ENCODE assay signal across 38 cellular contexts in genomic region chr9:32811251-32811650, GRCh38. TPM values are rescaled to one million over a fixed set of nuclear protein-coding genes. Genes with fewer than 3 reads are reported as not detected.
"Had no signal": no experiment of that assay in that cellular context is flagged by ENCODE, and none has a peak within 500 bp of the region (broad histone marks: within the 10 kb centered on the region; RNA-seq: fewer than 3 reads in every experiment).

No MANE protein-coding gene starts in this region.

- H3K9me3 Mint-ChIP-seq: activated naive CD8-positive, alpha-beta T cell treated with anti-CD3 and anti-CD28 coated beads, Interleukin-2, amount 10 ng/mL, durations not matched to agents 7 days and 5 days; activated T-helper 2 cell treated with anti-CD3 and anti-CD28 coated beads, Interferon-gamma antibody, Interleukin-2, Interleukin-4, amounts not matched to agents 10 μg/mL and 5 μg/mL and 100 μg/mL, durations not matched to agents 14 hours and 24 hours and 36 hours; T-helper 1 cell treated with Interleukin-12 subunit alpha and Interleukin-12 subunit beta and Interleukin-4 antibody, amounts not matched to agents 30 μg/mL and 1 μg/mL, for 36 hours; T-helper 2 cell treated with Interferon-gamma antibody and Interleukin-4, amounts not matched to agents 5 μg/mL and 100 μg/mL, for 36 hours had no signal

- ATAC-seq: activated CD4-positive, alpha-beta T cell treated with anti-CD3 and anti-CD28 coated beads for 36 hours; activated CD4-positive, CD25-positive, alpha-beta regulatory T cell treated with anti-CD3 and anti-CD28 coated beads, Interleukin-2, amount 50 U/mL, for 24 hours; activated CD8-positive, alpha-beta T cell treated with anti-CD3 and anti-CD28 coated beads, Interleukin-2, amount 10 ng/mL, durations not matched to agents 7 days and 5 days; K562; PC-3; Right ventricle myocardium inferior; WTC11 had no signal

- H3K36me3 ChIP-seq: ascending aorta, cardiac muscle cell, Peyer's patch had no signal

- H3K4me1 Mint-ChIP-seq: activated CD4-positive, alpha-beta T cell treated with anti-CD3 and anti-CD28 coated beads for 36 hours; activated CD4-positive, alpha-beta T cell treated with anti-CD3 and anti-CD28 coated beads, Interleukin-2, amount 10 ng/mL, durations not matched to agents 7 days and 5 days; activated naive CD4-positive, alpha-beta T cell treated with anti-CD3 and anti-CD28 coated beads, Interleukin-2, amount 50 U/mL, for 24 hours; activated naive CD8-positive, alpha-beta T cell treated with anti-CD3 and anti-CD28 coated beads, Interleukin-2, amount 10 ng/mL, durations not matched to agents 7 days and 5 days; central memory CD8-positive, alpha-beta T cell; WTC11 had no signal

- H3K27me3 ChIP-seq: ascending aorta, cardiac muscle cell, Peyer's patch had no signal

- H3K4me1 ChIP-seq: ascending aorta, Peyer's patch had no signal

- H3K9me3 ChIP-seq: Peyer's patch had no signal

- H3K4me3 Mint-ChIP-seq: activated CD4-positive, alpha-beta T cell treated with anti-CD3 and anti-CD28 coated beads for 36 hours; activated CD4-positive, alpha-beta T cell treated with anti-CD3 and anti-CD28 coated beads, Interleukin-2, amount 10 ng/mL, durations not matched to agents 7 days and 5 days; activated CD8-positive, alpha-beta T cell treated with anti-CD3 and anti-CD28 coated beads, Interleukin-2, amount 10 ng/mL, durations not matched to agents 7 days and 5 days; activated naive CD4-positive, alpha-beta T cell treated with anti-CD3 and anti-CD28 coated beads, Interleukin-2, amount 50 U/mL, for 24 hours; activated naive CD8-positive, alpha-beta T cell treated with anti-CD3 and anti-CD28 coated beads, Interleukin-2, amount 10 ng/mL, durations not matched to agents 7 days and 5 days; activated T-cell treated with anti-CD3 and anti-CD28 coated beads, Interleukin-2, amount 50 U/mL, for 24 hours; central memory CD8-positive, alpha-beta T cell; T-helper 1 cell treated with Interleukin-12 subunit alpha and Interleukin-12 subunit beta and Interleukin-4 antibody, amounts not matched to agents 30 μg/mL and 1 μg/mL, for 36 hours; T-helper 2 cell treated with Interferon-gamma antibody and Interleukin-4, amounts not matched to agents 5 μg/mL and 100 μg/mL, for 36 hours; WTC11 had no signal

- DNase-seq: activated CD4-positive, alpha-beta T cell treated with anti-CD3 and anti-CD28 coated beads for 36 hours; activated CD4-positive, alpha-beta T cell treated with anti-CD3 and anti-CD28 coated beads, Interleukin-2, amount 10 ng/mL, durations not matched to agents 7 days and 5 days; activated CD4-positive, alpha-beta T cell treated with anti-CD3 and anti-CD28 coated beads, Interleukin-2, amount 50 U/mL, for 48 hours; activated CD8-positive, alpha-beta T cell treated with anti-CD3 and anti-CD28 coated beads, Interleukin-2, amount 10 ng/mL, durations not matched to agents 7 days and 5 days; activated gamma-delta T cell; activated naive CD4-positive, alpha-beta T cell treated with Interleukin-2 at 50 U/mL for 16 hours; activated naive CD8-positive, alpha-beta T cell treated with anti-CD3 and anti-CD28 coated beads, Interleukin-2, amount 10 ng/mL, durations not matched to agents 7 days and 5 days; activated T-cell treated with anti-CD3 and anti-CD28 coated beads, Interleukin-2, amount 50 U/mL, for 24 hours; amygdala; NCI-H1092 treated with DMSO at 0.1 percent for 48 hours; NCI-H1417; NCI-H146; NCI-H187; NCI-H2029 treated with DMSO at 0.1 percent for 48 hours; NCI-H2107; NCI-H2171; NCI-H510A; NCI-H526; NCI-H748 treated with DMSO at 0.1 percent for 48 hours; NK-92 treated with Interleukin-12 subunit alpha and Interleukin-12 subunit beta, amount 100 ng/mL, for 24 hours; PC-3; Peyer's patch; SIG-M5 had no signal

- H3K27ac ChIP-seq: ascending aorta, cardiac muscle cell, Peyer's patch, RWPE1 had no signal

- H3K36me3 Mint-ChIP-seq: activated naive CD4-positive, alpha-beta T cell treated with anti-CD3 and anti-CD28 coated beads, Interleukin-2, amount 50 U/mL, for 24 hours; activated naive CD8-positive, alpha-beta T cell treated with anti-CD3 and anti-CD28 coated beads, Interleukin-2, amount 10 ng/mL, durations not matched to agents 7 days and 5 days had no signal

- H3K4me3 ChIP-seq: ascending aorta, cardiac muscle cell, K562, Peyer's patch had no signal

- H3K27ac Mint-ChIP-seq: activated CD4-positive, alpha-beta T cell treated with anti-CD3 and anti-CD28 coated beads for 36 hours; activated CD4-positive, alpha-beta T cell treated with anti-CD3 and anti-CD28 coated beads, Interleukin-2, amount 10 ng/mL, durations not matched to agents 7 days and 5 days; activated CD8-positive, alpha-beta T cell treated with anti-CD3 and anti-CD28 coated beads, Interleukin-2, amount 10 ng/mL, durations not matched to agents 7 days and 5 days; activated naive CD4-positive, alpha-beta T cell treated with anti-CD3 and anti-CD28 coated beads, Interleukin-2, amount 50 U/mL, for 24 hours; activated naive CD8-positive, alpha-beta T cell treated with anti-CD3 and anti-CD28 coated beads, Interleukin-2, amount 10 ng/mL, durations not matched to agents 7 days and 5 days; activated T-cell treated with anti-CD3 and anti-CD28 coated beads, Interleukin-2, amount 50 U/mL, for 24 hours; activated T-helper 2 cell treated with anti-CD3 and anti-CD28 coated beads, Interferon-gamma antibody, Interleukin-2, Interleukin-4, amounts not matched to agents 10 μg/mL and 5 μg/mL and 100 μg/mL, durations not matched to agents 14 hours and 24 hours and 36 hours; T-helper 1 cell treated with Interleukin-12 subunit alpha and Interleukin-12 subunit beta and Interleukin-4 antibody, amounts not matched to agents 30 μg/mL and 1 μg/mL, for 36 hours; T-helper 2 cell treated with Interferon-gamma antibody and Interleukin-4, amounts not matched to agents 5 μg/mL and 100 μg/mL, for 36 hours; WTC11 had no signal

- FAIRE-seq: K562, TTC549 had no signal

RNA-seq across cellular contexts. Expression of gene TMEM215, which starts 27.9 kb away (rescaled TPM):
- total RNA-seq: activated CD4-positive, alpha-beta T cell treated with anti-CD3 and anti-CD28 coated beads for 36 hours; activated CD4-positive, alpha-beta T cell treated with anti-CD3 and anti-CD28 coated beads, Interleukin-2, amount 10 ng/mL, durations not matched to agents 7 days and 5 days; activated CD8-positive, alpha-beta T cell treated with anti-CD3 and anti-CD28 coated beads, Interleukin-2, amount 10 ng/mL, durations not matched to agents 7 days and 5 days; activated naive CD8-positive, alpha-beta T cell treated with anti-CD3 and anti-CD28 coated beads, Interleukin-2, amount 10 ng/mL, durations not matched to agents 7 days and 5 days; activated T-helper 2 cell treated with anti-CD3 and anti-CD28 coated beads, Interferon-gamma antibody, Interleukin-2, Interleukin-4, amounts not matched to agents 10 μg/mL and 5 μg/mL and 100 μg/mL, durations not matched to agents 14 hours and 24 hours and 36 hours; cardiac muscle cell; K562; M059J; PC-3; Peyer's patch; Right ventricle myocardium inferior had no signal
- polyA plus RNA-seq: adipose tissue, cardiac muscle cell, K562 had no signal
